9 cellular contexts compared by ENCODE assay signal in genomic region chr5:10251409-10251808, GRCh38. TPM values are rescaled to one million over a fixed set of nuclear protein-coding genes. Genes with fewer than 3 reads are reported as not detected.
A peak's percentile ranks its signal among the peaks of the same experiment; 100 is the strongest.
DNase-seq lines count a peak whose midpoint lies in the region; ATAC-seq and TF ChIP-seq lines count a peak whose summit lies in the region.
"Had no signal": no experiment of that assay in that cellular context is flagged by ENCODE, and none has a peak within 500 bp of the region (broad histone marks: within the 10 kb centered on the region; RNA-seq: fewer than 3 reads in every experiment).

No MANE protein-coding gene starts in this region.

- TF ChIP-seq CTCF in AG09309 (IDR thresholded peaks at IDR 0.05; ENCODE audit: control insufficient read depth, insufficient read depth, low read depth, low read length, missing control alignments): no peak
- TF ChIP-seq CTCF in KMS-11 (conservative IDR thresholded peaks at IDR 0.05; ENCODE audit: low read depth, low read length): no peak
- TF ChIP-seq CTCF in brain (conservative IDR thresholded peaks at IDR 0.05): no peak

- peaks cover 0 to 4% (median 0%) of the 10 kb centered on the region in 5 experiments for H3K9me3 Mint-ChIP-seq in brain

- H3K27me3 ChIP-seq in KMS-11 (ENCODE audit: insufficient read depth, low read depth) (no peaks in the 10 kb centered on the region), muscle layer of colon (ENCODE audit: control insufficient read depth in 1 of 2, insufficient read depth in 2 of 2, low read length in 2 of 2) (no peaks in the 10 kb centered on the region)

- H3K4me2 ChIP-seq in KMS-11: peak overlapping the region; percentile 96

- no peak for DNase-seq in AG09309 (ENCODE audit: low read depth)
- DNase-seq in stimulated activated naive CD4-positive, alpha-beta T cell (lab: John Stamatoyannopoulos, UW): no peak
- no peak for DNase-seq in AG20443 (ENCODE audit: low spot score)
- DNase-seq: stimulated activated CD4-positive, alpha-beta T cell treated with anti-CD3 and anti-CD28 coated beads, Interleukin-4, amount 100 ng/mL, for 24 hours had no signal

- H3K4me1 ChIP-seq in KMS-11 (ENCODE audit: low read depth, poor library complexity, severe bottlenecking) (peaks cover 40% of the 10 kb centered on the region), muscle layer of colon (ENCODE audit: insufficient read depth, low read length) (peaks cover 20% of the 10 kb centered on the region)

- H3K4me3 ChIP-seq in AG09309 (ENCODE audit: control insufficient read depth, low read depth, low read length) (peak overlapping the region; percentile 65), KMS-11 (IDR thresholded peaks at IDR 0.05; ENCODE audit: insufficient read depth, low read depth, low read length) (peak overlapping the region; percentile 77), muscle layer of colon (ENCODE audit: low read depth in 1 of 2, low read length in 2 of 2) (peak overlapping the region; percentile 84 to 97)

- H3K36me3 Mint-ChIP-seq in brain: peaks cover 36% of the 10 kb centered on the region

- peaks cover 14% of the 10 kb centered on the region for H3K27me3 Mint-ChIP-seq in brain

- no peak for ATAC-seq in GM21723 (IDR thresholded peaks at IDR 0.05; ENCODE audit: unreplicated experiment)
- ATAC-seq in GM18511 (IDR thresholded peaks at IDR 0.05; ENCODE audit: unreplicated experiment): no peak

- H2AFZ ChIP-seq in KMS-11 (ENCODE audit: low read depth): no peak overlapping the region

- H4K20me1 ChIP-seq in KMS-11 (ENCODE audit: insufficient read depth): peaks cover 27% of the 10 kb centered on the region

- H3K79me2 ChIP-seq in KMS-11 (ENCODE audit: insufficient read depth, low read depth): peaks cover 93% of the 10 kb centered on the region

- H3K27ac Mint-ChIP-seq in brain: peak overlapping the region; percentile 64 to 87 (median 77)

- peak overlapping the region; percentile 96 for H3K9ac ChIP-seq in KMS-11
- H3K9ac ChIP-seq in muscle layer of colon (ENCODE audit: low read length): peak overlapping the region; percentile 92

- H3K4me3 Mint-ChIP-seq in brain: peak overlapping the region; percentile 90 to 98 (median 96)

- H3K4me1 Mint-ChIP-seq in brain: peaks cover 62% of the 10 kb centered on the region

- H3K36me3 ChIP-seq in KMS-11 (ENCODE audit: insufficient read depth) (peaks cover 29% of the 10 kb centered on the region; the same call in 1 of the 2 replicates), muscle layer of colon (ENCODE audit: insufficient read depth, low read length) (peaks cover 24% of the 10 kb centered on the region)

- H3K27ac ChIP-seq in KMS-11 (peak overlapping the region; percentile 88; the same call in 1 of the 2 replicates), muscle layer of colon (ENCODE audit: low read depth, low read length) (no peak overlapping the region)

- no peaks in the 10 kb centered on the region for H3K9me3 ChIP-seq in muscle layer of colon (ENCODE audit: low read length)

RNA-seq across cellular contexts. Expression of gene CCT5, which starts 1.3 kb away (rescaled TPM):
- 433 TPM for polyA plus RNA-seq in brain (ENCODE audit: insufficient read depth, low read depth, low replicate concordance)

RNA-seq across cellular contexts. Expression of gene ATPSCKMT, which starts 1.7 kb away (rescaled TPM):
- 12.0 TPM for polyA plus RNA-seq in brain (ENCODE audit: insufficient read depth, low read depth, low replicate concordance)

RNA-seq across cellular contexts. Expression of gene CMBL, which starts 56.3 kb away (rescaled TPM):
- polyA plus RNA-seq in brain (ENCODE audit: insufficient read depth, low read depth, low replicate concordance): 86.0 TPM
